ENCODE assay signal across 8 cellular contexts in the genomic region with DNA sequence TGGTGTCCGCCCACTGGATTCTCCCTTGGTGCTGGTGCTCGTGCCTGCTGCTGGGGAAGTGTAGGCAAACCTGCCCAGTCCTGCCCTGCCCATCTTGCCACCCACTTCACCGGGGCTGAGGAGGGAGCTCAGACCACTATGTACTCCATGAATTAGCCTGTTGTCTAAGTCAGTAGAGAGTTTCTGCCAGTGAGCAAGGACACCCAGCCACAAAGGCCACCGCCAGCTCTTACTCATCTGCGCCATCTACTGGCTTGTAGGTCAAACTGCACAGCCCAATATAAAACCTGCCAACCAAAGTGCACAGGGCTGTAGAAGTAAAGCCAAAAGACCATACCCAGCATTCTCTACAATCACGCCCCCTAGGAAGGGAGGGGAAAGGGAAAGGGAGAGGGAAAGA.
A peak's percentile ranks its signal among the peaks of the same experiment; 100 is the strongest.
DNase-seq lines count a peak whose midpoint lies in the region; ATAC-seq and TF ChIP-seq lines count a peak whose summit lies in the region.
"Had no signal": no experiment of that assay in that cellular context is flagged by ENCODE, and none has a peak within 500 bp of the region (broad histone marks: within the 10 kb centered on the region; RNA-seq: fewer than 3 reads in every experiment).

No MANE protein-coding gene starts in this region.

- H3K4me1 ChIP-seq in DOHH2 (ENCODE audit: control insufficient read depth, low read length): no peaks in the 10 kb centered on the region
- H3K4me1 ChIP-seq in adrenal gland (replicated peaks in 1 of 2): no peaks in the 10 kb centered on the region

- peaks cover 12% of the 10 kb centered on the region; the same call in 1 of the 2 replicates for H3K9me3 ChIP-seq in DOHH2 (ENCODE audit: control insufficient read depth, insufficient read depth, low read length)
- peaks cover 0 to 7% (median 0%) of the 10 kb centered on the region in 3 donors for H3K9me3 ChIP-seq in adrenal gland (replicated peaks in 1 of 3)

- H3K27me3 ChIP-seq in DOHH2 (ENCODE audit: control insufficient read depth, low read length) (no peaks in the 10 kb centered on the region), HL-60 (ENCODE audit: insufficient read depth, poor library complexity, severe bottlenecking) (no peaks in the 10 kb centered on the region), adrenal gland (no peaks in the 10 kb centered on the region)

- TF ChIP-seq CTCF in DOHH2 (IDR thresholded peaks at IDR 0.05; ENCODE audit: low read depth, low read length, poor library complexity, severe bottlenecking) (peak; percentile 85), HL-60 (IDR thresholded peaks at IDR 0.05; ENCODE audit: insufficient read depth, low read length) (peak; percentile 24), adrenal gland (IDR thresholded peaks at IDR 0.05) (peak in 5 of 6 experiments; percentile 21 to 49 (median 34))

- DNase-seq in HL-60 (ENCODE audit: low read depth in 1 of 2, low spot score in 1 of 2) (peak; percentile 4 to 20), adrenal gland (peak in 1 of 7 donors; percentile 29), medulla oblongata (ENCODE audit: extremely low spot score) (peak; percentile 46), GM19238 (ENCODE audit: insufficient read length, low spot score) (no peak)

- 14 to 65% (median 58%) methylated on average over 3 to 6 of the region's 6 CpGs for WGBS in adrenal gland, 4 donors

- H3K36me3 ChIP-seq in DOHH2 (ENCODE audit: control insufficient read depth, low read length) (no peaks in the 10 kb centered on the region), adrenal gland (replicated peaks in 1 of 2) (no peaks in the 10 kb centered on the region)

- H3F3A ChIP-seq in DOHH2 (ENCODE audit: control insufficient read depth, insufficient read depth): no peaks in the 10 kb centered on the region

- ATAC-seq in GM18502 (IDR thresholded peaks at IDR 0.05; ENCODE audit: poor library complexity, unreplicated experiment) (no peak), HG03196 (IDR thresholded peaks at IDR 0.05; ENCODE audit: unreplicated experiment) (no peak)

- H3K4me2 ChIP-seq in DOHH2 (ENCODE audit: low read length): no peak overlapping the region

- no peak for TF ChIP-seq POLR2A in adrenal gland (IDR thresholded peaks at IDR 0.05)

- no peaks in the 10 kb centered on the region for H3K79me2 ChIP-seq in DOHH2 (ENCODE audit: control insufficient read depth, low read length)

- H3K27ac ChIP-seq in DOHH2 (ENCODE audit: low read depth, low read length) (no peak overlapping the region), HL-60 (replicated peaks) (no peak overlapping the region), adrenal gland (no peak overlapping the region)
- H3K27ac ChIP-seq: epithelial cell of prostate had no signal

- H3K9me2 ChIP-seq in DOHH2 (replicated peaks; ENCODE audit: control insufficient read depth, low read length): no peaks in the 10 kb centered on the region

- intact Hi-C loops in adrenal gland (cut with DNase I): no loop called here

- no peaks in the 10 kb centered on the region for H4K20me1 ChIP-seq in DOHH2 (ENCODE audit: control insufficient read depth, insufficient read depth, low read depth, low read length)

- H3K4me3 ChIP-seq in DOHH2 (ENCODE audit: low read length) (no peak overlapping the region), HL-60 (replicated peaks; ENCODE audit: insufficient read depth, low read length) (no peak overlapping the region), adrenal gland (no peak overlapping the region)

Comparison
In these comparisons a context has a peak if more than half of its experiments do, and no peak if none do; other contexts are left out.
1. CTCF ChIP-seq: peak in every context shown above with its lines; median percentile 85 in DOHH2; 34 in adrenal gland; 24 in HL-60.